Comparison of ENCODE assay signal across 18 cellular contexts in genomic region chr5:125295405-125295872, GRCh38.
A peak's percentile ranks its signal among the peaks of the same experiment; 100 is the strongest.
DNase-seq lines count a peak whose midpoint lies in the region; ATAC-seq, FAIRE-seq and TF ChIP-seq lines count a peak whose summit lies in the region.
"Had no signal": no experiment of that assay in that cellular context is flagged by ENCODE, and none has a peak within 500 bp of the region (broad histone marks: within the 10 kb centered on the region; RNA-seq: fewer than 3 reads in every experiment).

No MANE protein-coding gene starts in this region.

- H3K4me1 ChIP-seq in astrocyte (ENCODE audit: insufficient read depth, low read length) = peaks cover 8% of the 10 kb centered on the region
- peaks cover 33% of the 10 kb centered on the region for H3K4me1 ChIP-seq in BE2C
- peaks cover 21% of the 10 kb centered on the region for H3K4me1 ChIP-seq in left ventricle myocardium inferior

- no peak overlapping the region for H3K4me3 Mint-ChIP-seq in astrocyte (ENCODE audit: unreplicated experiment)
- H3K4me3 Mint-ChIP-seq in stimulated activated memory B cell treated with anti-CD40 and anti-IgM and Interleukin-4, amounts not matched to agents 10 μg/mL and 1 μg/mL and 100 μg/mL, for 72 hours = no peak overlapping the region
- H3K4me3 Mint-ChIP-seq: activated T-cell treated with anti-CD3 and anti-CD28 coated beads, Interleukin-2, amount 50 U/mL, for 72 hours; CD4-positive, CD25-positive, alpha-beta regulatory T cell had no signal

- H3K9me3 Mint-ChIP-seq in astrocyte (ENCODE audit: unreplicated experiment) = no peaks in the 10 kb centered on the region
- H3K9me3 Mint-ChIP-seq in stimulated activated memory B cell treated with anti-CD40 and anti-IgM and Interleukin-4, amounts not matched to agents 10 μg/mL and 1 μg/mL and 100 μg/mL, for 72 hours = no peaks in the 10 kb centered on the region

- no peaks in the 10 kb centered on the region for H3K9me3 ChIP-seq in astrocyte (ENCODE audit: insufficient read depth, low read depth, low read length)
- H3K9me3 ChIP-seq in BE2C = no peaks in the 10 kb centered on the region
- no peaks in the 10 kb centered on the region for H3K9me3 ChIP-seq in left ventricle myocardium inferior (replicated peaks)
- H3K9me3 ChIP-seq: neutrophil, spleen, thoracic aorta had no signal

- intact Hi-C loops in left ventricle myocardium inferior (cut with micrococcal nuclease) = no loop called here

- H3K27me3 Mint-ChIP-seq in astrocyte (ENCODE audit: low read depth, unreplicated experiment) = peaks cover 2% of the 10 kb centered on the region
- H3K27me3 Mint-ChIP-seq in stimulated activated memory B cell treated with anti-CD40 and anti-IgM and Interleukin-4, amounts not matched to agents 10 μg/mL and 1 μg/mL and 100 μg/mL, for 72 hours = no peaks in the 10 kb centered on the region
- H3K27me3 Mint-ChIP-seq: CD4-positive, CD25-positive, alpha-beta regulatory T cell had no signal

- peak; percentile 18 for DNase-seq in GM12865 (ENCODE audit: low read depth)
- DNase-seq in HK-2 (ENCODE audit: unreplicated experiment) = peak; percentile 6
- DNase-seq in astrocyte (ENCODE audit: low read depth) = peak; percentile 40
- peak; percentile 37 for DNase-seq in glomerular visceral epithelial cell (ENCODE audit: extremely low spot score)
- DNase-seq in BE2C = no peak
- DNase-seq in G401 (ENCODE audit: low spot score) = no peak
- no peak for DNase-seq in left ventricle myocardium inferior
- DNase-seq: activated CD4-positive, CD25-positive, alpha-beta regulatory T cell treated with anti-CD3 and anti-CD28 coated beads, Interleukin-2, amount 50 U/mL, for 72 hours; activated T-cell treated with anti-CD3 and anti-CD28 coated beads, Interleukin-2, amount 50 U/mL, for 72 hours; aorta; CD4-positive, CD25-positive, alpha-beta regulatory T cell; effector CD8-positive, alpha-beta T cell; GF-D8; hippocampal formation; spleen had no signal

- H3K4me2 ChIP-seq in astrocyte (ENCODE audit: low read length) = peak overlapping the region; percentile 5

- H2AFZ ChIP-seq in astrocyte (ENCODE audit: low read depth, low read length) = no peak overlapping the region

- in situ Hi-C loops in G401 (cut with HindIII; ENCODE audit: low sequenced_read_pairs) = no loop called here

- H3K4me1 Mint-ChIP-seq in astrocyte (ENCODE audit: low read depth, unreplicated experiment) = peaks cover 13% of the 10 kb centered on the region
- H3K4me1 Mint-ChIP-seq in stimulated activated memory B cell treated with anti-CD40 and anti-IgM and Interleukin-4, amounts not matched to agents 10 μg/mL and 1 μg/mL and 100 μg/mL, for 72 hours = peaks cover 26% of the 10 kb centered on the region
- H3K4me1 Mint-ChIP-seq: CD4-positive, CD25-positive, alpha-beta regulatory T cell had no signal

- H3K36me3 ChIP-seq in astrocyte (ENCODE audit: insufficient read depth, low read length) (no peaks in the 10 kb centered on the region), BE2C (no peaks in the 10 kb centered on the region), left ventricle myocardium inferior (no peaks in the 10 kb centered on the region)
- H3K36me3 ChIP-seq: neutrophil, spleen, thoracic aorta had no signal

- no peak for ATAC-seq in stimulated activated memory B cell treated with anti-CD40 and anti-IgM and Interleukin-4, amounts not matched to agents 10 μg/mL and 1 μg/mL and 100 μg/mL, for 72 hours
- ATAC-seq: activated T-cell treated with anti-CD3 and anti-CD28 coated beads, Interleukin-2, amount 50 U/mL, for 72 hours had no signal

- H3K27ac ChIP-seq in astrocyte (ENCODE audit: low read depth, low read length) (no peak overlapping the region), left ventricle myocardium inferior (replicated peaks) (no peak overlapping the region)
- H3K27ac ChIP-seq: neutrophil, spleen, thoracic aorta had no signal

- no peaks in the 10 kb centered on the region for H3K36me3 Mint-ChIP-seq in astrocyte (ENCODE audit: low read depth, unreplicated experiment)
- H3K36me3 Mint-ChIP-seq in stimulated activated memory B cell treated with anti-CD40 and anti-IgM and Interleukin-4, amounts not matched to agents 10 μg/mL and 1 μg/mL and 100 μg/mL, for 72 hours = no peaks in the 10 kb centered on the region
- H3K36me3 Mint-ChIP-seq: CD4-positive, CD25-positive, alpha-beta regulatory T cell had no signal

- FAIRE-seq in astrocyte (lab: Jason Lieb, UNC) = peak; percentile 78

- no peaks in the 10 kb centered on the region for H3K79me2 ChIP-seq in astrocyte (ENCODE audit: insufficient read depth, low read length)

- H3K27ac Mint-ChIP-seq in astrocyte (ENCODE audit: unreplicated experiment) = no peak overlapping the region
- H3K27ac Mint-ChIP-seq in stimulated activated memory B cell treated with anti-CD40 and anti-IgM and Interleukin-4, amounts not matched to agents 10 μg/mL and 1 μg/mL and 100 μg/mL, for 72 hours = no peak overlapping the region
- H3K27ac Mint-ChIP-seq: activated T-cell treated with anti-CD3 and anti-CD28 coated beads, Interleukin-2, amount 50 U/mL, for 72 hours; CD4-positive, CD25-positive, alpha-beta regulatory T cell had no signal

- no peaks in the 10 kb centered on the region for H4K20me1 ChIP-seq in astrocyte (ENCODE audit: insufficient read depth, low read length)

- H3K27me3 ChIP-seq in astrocyte (ENCODE audit: insufficient read depth, low read length) = no peaks in the 10 kb centered on the region
- H3K27me3 ChIP-seq in BE2C = no peaks in the 10 kb centered on the region
- H3K27me3 ChIP-seq in left ventricle myocardium inferior (ENCODE audit: low read depth) = no peaks in the 10 kb centered on the region
- H3K27me3 ChIP-seq: neutrophil, spleen had no signal

- TF ChIP-seq CTCF in GM12865 (IDR thresholded peaks at IDR 0.05; ENCODE audit: insufficient read depth, low read depth, low read length, missing control alignments) (no peak), astrocyte (IDR thresholded peaks at IDR 0.05; ENCODE audit: insufficient read depth, low read depth, low read length) (no peak), BE2C (IDR thresholded peaks at IDR 0.05; ENCODE audit: low read depth, low read length) (no peak), left ventricle myocardium inferior (IDR thresholded peaks at IDR 0.05; ENCODE audit: borderline replicate concordance) (no peak)

- H3K4me3 ChIP-seq in GM12865 (ENCODE audit: low read depth, low read length) = no peak overlapping the region
- H3K4me3 ChIP-seq in astrocyte (ENCODE audit: insufficient read depth, low read depth, low read length) = no peak overlapping the region
- H3K4me3 ChIP-seq in BE2C (ENCODE audit: low read depth, low read length) = no peak overlapping the region
- no peak overlapping the region for H3K4me3 ChIP-seq in left ventricle myocardium inferior
- H3K4me3 ChIP-seq: spleen, thoracic aorta had no signal

- H3K9ac ChIP-seq in astrocyte (ENCODE audit: low read length) = no peak overlapping the region

Comparison
In these comparisons a context has a peak if more than half of its experiments do, and no peak if none do; other contexts are left out.
1. DNase-seq: peak in GM12865 (single experiment), HK-2 (single experiment), astrocyte (single experiment) and glomerular visceral epithelial cell (single experiment); none in BE2C (single experiment), G401 (single experiment) and left ventricle myocardium inferior (single experiment).